In genomic region chr11:12186683-12187082, GRCh38 we compare ENCODE assay signal across 13 cellular contexts.
DNase-seq lines count a peak whose midpoint lies in the region; ATAC-seq, FAIRE-seq and TF ChIP-seq lines count a peak whose summit lies in the region.
"Had no signal": no experiment of that assay in that cellular context is flagged by ENCODE, and none has a peak within 500 bp of the region (broad histone marks: within the 10 kb centered on the region; RNA-seq: fewer than 3 reads in every experiment).

No MANE protein-coding gene starts in this region.

- H3K4me2 ChIP-seq in astrocyte (ENCODE audit: low read length) (peak overlapping the region; percentile 14), neural progenitor cell (no peak overlapping the region)

- H3K9me3 Mint-ChIP-seq in Caco-2 (ENCODE audit: unreplicated experiment) (no peaks in the 10 kb centered on the region), astrocyte (ENCODE audit: unreplicated experiment) (no peaks in the 10 kb centered on the region), neural progenitor cell (no peaks in the 10 kb centered on the region)
- H3K9me3 Mint-ChIP-seq: memory B cell had no signal

- H3K9ac ChIP-seq in astrocyte (ENCODE audit: low read length) (peak overlapping the region; percentile 72), neural progenitor cell (no peak overlapping the region)
- H3K9ac ChIP-seq: GM23248 had no signal

- peaks cover 72% of the 10 kb centered on the region for H3K36me3 Mint-ChIP-seq in Caco-2 (ENCODE audit: insufficient read depth, unreplicated experiment)
- peaks cover 39% of the 10 kb centered on the region for H3K36me3 Mint-ChIP-seq in astrocyte (ENCODE audit: low read depth, unreplicated experiment)
- H3K36me3 Mint-ChIP-seq in neural progenitor cell: no peaks in the 10 kb centered on the region
- H3K36me3 Mint-ChIP-seq: memory B cell had no signal

- intact Hi-C loops in Caco-2 (cut with micrococcal nuclease; ENCODE audit: unreplicated experiment): no loop called here

- no TSS peak for BruUV-seq in Caco-2 (replicated peaks; lab: Mats Ljungman, UMichigan)

- H3K27ac Mint-ChIP-seq in Caco-2 (ENCODE audit: unreplicated experiment) (peak overlapping the region; percentile 7), astrocyte (ENCODE audit: unreplicated experiment) (peak overlapping the region; percentile 88), neural progenitor cell (no peak overlapping the region)
- H3K27ac Mint-ChIP-seq: memory B cell had no signal

- H3K4me3 Mint-ChIP-seq in Caco-2 (ENCODE audit: unreplicated experiment) (no peak overlapping the region), astrocyte (ENCODE audit: unreplicated experiment) (no peak overlapping the region), neural progenitor cell (no peak overlapping the region)
- H3K4me3 Mint-ChIP-seq: memory B cell had no signal

- H3K27me3 ChIP-seq in Caco-2 (replicated peaks; ENCODE audit: control insufficient read depth, insufficient read depth, low read length) (no peaks in the 10 kb centered on the region), astrocyte (ENCODE audit: insufficient read depth, low read length) (no peaks in the 10 kb centered on the region), neural progenitor cell (no peaks in the 10 kb centered on the region)
- H3K27me3 ChIP-seq: suprapubic skin had no signal

- TF ChIP-seq CTCF in Caco-2 (IDR thresholded peaks at IDR 0.05; ENCODE audit: insufficient read depth in 1 of 2, low read depth in 1 of 2, low read length in 1 of 2, severe bottlenecking in 1 of 2, unreplicated experiment in 1 of 2) (no peak), astrocyte (IDR thresholded peaks at IDR 0.05; ENCODE audit: insufficient read depth, low read depth, low read length) (no peak), neural progenitor cell (IDR thresholded peaks at IDR 0.05) (no peak)

- DNase-seq in NCI-H1092 treated with DMSO at 0.1 percent for 48 hours (lab: John Stamatoyannopoulos, UW): peak; percentile 56
- no peak for DNase-seq in NCI-H1092 (lab: John Stamatoyannopoulos, UW)
- DNase-seq in Caco-2: no peak
- no peak for DNase-seq in astrocyte (ENCODE audit: low read depth)
- no peak for DNase-seq in neural progenitor cell (ENCODE audit: low spot score)
- DNase-seq in NCI-H187 (lab: John Stamatoyannopoulos, UW): no peak
- DNase-seq in HT-29 (ENCODE audit: low spot score): no peak
- DNase-seq: GM23248; NK-92 treated with Interleukin-12 subunit alpha and Interleukin-12 subunit beta, amount 100 ng/mL, for 24 hours had no signal

- POLR2A ChIA-PET in Caco-2 (lab: Charles Lee): no interaction called here

- CTCF ChIA-PET in Caco-2 (lab: Charles Lee): interaction anchor here (1.5 kb wide), 1 partner anchor 15 kb away, joined by 4 read pairs; no protein-coding TSS in a partner anchor

- no peak for ATAC-seq in GM18867 (IDR thresholded peaks at IDR 0.05; ENCODE audit: unreplicated experiment)

- H3K27me3 Mint-ChIP-seq in Caco-2 (ENCODE audit: insufficient read depth, unreplicated experiment): no peaks in the 10 kb centered on the region
- no peaks in the 10 kb centered on the region for H3K27me3 Mint-ChIP-seq in astrocyte (ENCODE audit: low read depth, unreplicated experiment)
- H3K27me3 Mint-ChIP-seq in neural progenitor cell (ENCODE audit: insufficient read depth, low read depth): no peaks in the 10 kb centered on the region

- H3K4me1 Mint-ChIP-seq in Caco-2 (ENCODE audit: low read depth, unreplicated experiment) (peaks cover 36% of the 10 kb centered on the region), astrocyte (ENCODE audit: low read depth, unreplicated experiment) (peaks cover 74% of the 10 kb centered on the region), neural progenitor cell (peaks cover 25% of the 10 kb centered on the region)

- no peaks in the 10 kb centered on the region; the same call in 1 of the 2 replicates for H3K36me3 ChIP-seq in Caco-2 (ENCODE audit: control insufficient read depth, insufficient read depth, low read length)
- H3K36me3 ChIP-seq in astrocyte (ENCODE audit: insufficient read depth, low read length): peaks cover 37% of the 10 kb centered on the region
- no peaks in the 10 kb centered on the region for H3K36me3 ChIP-seq in neural progenitor cell
- H3K36me3 ChIP-seq: suprapubic skin had no signal

- H3K79me2 ChIP-seq in astrocyte (ENCODE audit: insufficient read depth, low read length) (peaks cover 83% of the 10 kb centered on the region), neural progenitor cell (ENCODE audit: low read depth) (no peaks in the 10 kb centered on the region)

- peak overlapping the region; percentile 86 for H3K27ac ChIP-seq in astrocyte (ENCODE audit: low read depth, low read length)
- no peak overlapping the region for H3K27ac ChIP-seq in neural progenitor cell
- H3K27ac ChIP-seq: GM23248, suprapubic skin had no signal

- peaks cover 9% of the 10 kb centered on the region for H3F3A ChIP-seq in neural progenitor cell (ENCODE audit: low read depth)

- no peak for FAIRE-seq in astrocyte (lab: Jason Lieb, UNC)
- FAIRE-seq: A204.1 had no signal

- H4K20me1 ChIP-seq in astrocyte (ENCODE audit: insufficient read depth, low read length): no peaks in the 10 kb centered on the region
- H4K20me1 ChIP-seq in neural progenitor cell (ENCODE audit: low read depth): no peaks in the 10 kb centered on the region

- H3K4me1 ChIP-seq in Caco-2: peaks cover 41% of the 10 kb centered on the region
- peaks cover 57% of the 10 kb centered on the region for H3K4me1 ChIP-seq in astrocyte (ENCODE audit: insufficient read depth, low read length)
- H3K4me1 ChIP-seq in neural progenitor cell: peaks cover 28% of the 10 kb centered on the region

- no peak overlapping the region for H3K4me3 ChIP-seq in Caco-2 (ENCODE audit: low read depth, low read length)
- no peak overlapping the region for H3K4me3 ChIP-seq in astrocyte (ENCODE audit: insufficient read depth, low read depth, low read length)
- H3K4me3 ChIP-seq in neural progenitor cell: no peak overlapping the region
- H3K4me3 ChIP-seq: GM23248, suprapubic skin had no signal

- no peaks in the 10 kb centered on the region for H3K9me3 ChIP-seq in Caco-2
- no peaks in the 10 kb centered on the region for H3K9me3 ChIP-seq in astrocyte (ENCODE audit: insufficient read depth, low read depth, low read length)
- H3K9me3 ChIP-seq in neural progenitor cell (ENCODE audit: low read depth): no peaks in the 10 kb centered on the region
- H3K9me3 ChIP-seq: suprapubic skin had no signal

- H2AFZ ChIP-seq in astrocyte (ENCODE audit: low read depth, low read length) (no peak overlapping the region), neural progenitor cell (replicated peaks) (peak overlapping the region; percentile 48)
- H2AFZ ChIP-seq: GM23248 had no signal
